1 cellular context compared by ENCODE assay signal in the genomic region with DNA sequence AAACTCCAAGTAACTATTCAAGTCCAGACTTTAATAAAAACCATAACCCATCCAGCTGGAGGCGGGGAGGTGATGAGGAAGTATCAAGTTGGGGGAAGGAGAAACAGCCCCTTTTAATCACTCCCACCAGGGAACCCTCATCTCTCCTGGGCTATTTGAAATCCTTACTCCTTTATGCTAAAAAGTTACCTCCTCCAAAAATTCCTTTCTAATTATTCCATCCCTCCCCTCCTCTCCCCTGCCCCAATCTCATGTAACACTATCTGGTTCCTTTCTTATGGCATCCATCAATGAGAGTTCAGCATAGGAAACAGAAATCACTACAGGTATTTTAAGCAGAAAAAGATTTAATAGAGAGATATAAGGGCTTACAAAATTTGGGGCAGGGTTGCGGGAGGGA.
TF ChIP-seq lines count a peak whose summit lies in the region.

No MANE protein-coding gene starts in this region.

TF ChIP-seq in GM23338, 12 proteins besides CTCF, POLR2A, EP300 and RAD21 (continued from another document):
- TF ChIP-seq, protein P1, sequence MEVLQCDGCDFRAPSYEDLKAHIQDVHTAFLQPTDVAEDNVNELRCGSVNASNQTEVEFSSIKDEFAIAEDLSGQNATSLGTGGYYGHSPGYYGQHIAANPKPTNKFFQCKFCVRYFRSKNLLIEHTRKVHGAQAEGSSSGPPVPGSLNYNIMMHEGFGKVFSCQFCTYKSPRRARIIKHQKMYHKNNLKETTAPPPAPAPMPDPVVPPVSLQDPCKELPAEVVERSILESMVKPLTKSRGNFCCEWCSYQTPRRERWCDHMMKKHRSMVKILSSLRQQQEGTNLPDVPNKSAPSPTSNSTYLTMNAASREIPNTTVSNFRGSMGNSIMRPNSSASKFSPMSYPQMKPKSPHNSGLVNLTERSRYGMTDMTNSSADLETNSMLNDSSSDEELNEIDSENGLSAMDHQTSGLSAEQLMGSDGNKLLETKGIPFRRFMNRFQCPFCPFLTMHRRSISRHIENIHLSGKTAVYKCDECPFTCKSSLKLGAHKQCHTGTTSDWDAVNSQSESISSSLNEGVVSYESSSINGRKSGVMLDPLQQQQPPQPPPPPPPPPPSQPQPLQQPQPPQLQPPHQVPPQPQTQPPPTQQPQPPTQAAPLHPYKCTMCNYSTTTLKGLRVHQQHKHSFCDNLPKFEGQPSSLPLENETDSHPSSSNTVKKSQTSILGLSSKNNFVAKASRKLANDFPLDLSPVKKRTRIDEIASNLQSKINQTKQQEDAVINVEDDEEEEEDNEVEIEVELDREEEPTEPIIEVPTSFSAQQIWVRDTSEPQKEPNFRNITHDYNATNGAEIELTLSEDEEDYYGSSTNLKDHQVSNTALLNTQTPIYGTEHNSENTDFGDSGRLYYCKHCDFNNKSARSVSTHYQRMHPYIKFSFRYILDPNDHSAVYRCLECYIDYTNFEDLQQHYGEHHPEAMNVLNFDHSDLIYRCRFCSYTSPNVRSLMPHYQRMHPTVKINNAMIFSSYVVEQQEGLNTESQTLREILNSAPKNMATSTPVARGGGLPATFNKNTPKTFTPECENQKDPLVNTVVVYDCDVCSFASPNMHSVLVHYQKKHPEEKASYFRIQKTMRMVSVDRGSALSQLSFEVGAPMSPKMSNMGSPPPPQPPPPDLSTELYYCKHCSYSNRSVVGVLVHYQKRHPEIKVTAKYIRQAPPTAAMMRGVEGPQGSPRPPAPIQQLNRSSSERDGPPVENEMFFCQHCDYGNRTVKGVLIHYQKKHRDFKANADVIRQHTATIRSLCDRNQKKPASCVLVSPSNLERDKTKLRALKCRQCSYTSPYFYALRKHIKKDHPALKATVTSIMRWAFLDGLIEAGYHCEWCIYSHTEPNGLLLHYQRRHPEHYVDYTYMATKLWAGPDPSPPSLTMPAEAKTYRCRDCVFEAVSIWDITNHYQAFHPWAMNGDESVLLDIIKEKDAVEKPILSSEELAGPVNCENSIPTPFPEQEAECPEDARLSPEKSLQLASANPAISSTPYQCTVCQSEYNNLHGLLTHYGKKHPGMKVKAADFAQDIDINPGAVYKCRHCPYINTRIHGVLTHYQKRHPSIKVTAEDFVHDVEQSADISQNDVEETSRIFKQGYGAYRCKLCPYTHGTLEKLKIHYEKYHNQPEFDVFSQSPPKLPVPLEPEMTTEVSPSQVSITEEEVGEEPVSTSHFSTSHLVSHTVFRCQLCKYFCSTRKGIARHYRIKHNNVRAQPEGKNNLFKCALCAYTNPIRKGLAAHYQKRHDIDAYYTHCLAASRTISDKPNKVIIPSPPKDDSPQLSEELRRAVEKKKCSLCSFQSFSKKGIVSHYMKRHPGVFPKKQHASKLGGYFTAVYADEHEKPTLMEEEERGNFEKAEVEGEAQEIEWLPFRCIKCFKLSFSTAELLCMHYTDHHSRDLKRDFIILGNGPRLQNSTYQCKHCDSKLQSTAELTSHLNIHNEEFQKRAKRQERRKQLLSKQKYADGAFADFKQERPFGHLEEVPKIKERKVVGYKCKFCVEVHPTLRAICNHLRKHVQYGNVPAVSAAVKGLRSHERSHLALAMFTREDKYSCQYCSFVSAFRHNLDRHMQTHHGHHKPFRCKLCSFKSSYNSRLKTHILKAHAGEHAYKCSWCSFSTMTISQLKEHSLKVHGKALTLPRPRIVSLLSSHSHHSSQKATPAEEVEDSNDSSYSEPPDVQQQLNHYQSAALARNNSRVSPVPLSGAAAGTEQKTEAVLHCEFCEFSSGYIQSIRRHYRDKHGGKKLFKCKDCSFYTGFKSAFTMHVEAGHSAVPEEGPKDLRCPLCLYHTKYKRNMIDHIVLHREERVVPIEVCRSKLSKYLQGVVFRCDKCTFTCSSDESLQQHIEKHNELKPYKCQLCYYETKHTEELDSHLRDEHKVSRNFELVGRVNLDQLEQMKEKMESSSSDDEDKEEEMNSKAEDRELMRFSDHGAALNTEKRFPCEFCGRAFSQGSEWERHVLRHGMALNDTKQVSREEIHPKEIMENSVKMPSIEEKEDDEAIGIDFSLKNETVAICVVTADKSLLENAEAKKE (CRISPR knock-in tag; IDR thresholded peaks at IDR 0.05), result no peak
- TF ChIP-seq EZH2 (IDR thresholded peaks at IDR 0.05; ENCODE audit: low read depth, unreplicated experiment), result no peak
- no peak for TF ChIP-seq NANOG (IDR thresholded peaks at IDR 0.05; ENCODE audit: borderline replicate concordance)
- no peak for TF ChIP-seq JUNB (IDR thresholded peaks at IDR 0.05; ENCODE audit: unreplicated experiment)
- no peak for TF ChIP-seq STAT1 (IDR thresholded peaks at IDR 0.05; ENCODE audit: unreplicated experiment)
